ENCODE assay signal across 33 cellular contexts in genomic region chr3:2244137-2244536, GRCh38.
"Had no signal": no experiment of that assay in that cellular context is flagged by ENCODE, and none has a peak within 500 bp of the region (broad histone marks: within the 10 kb centered on the region; RNA-seq: fewer than 3 reads in every experiment).

No MANE protein-coding gene starts in this region.

- DNase-seq: activated B cell treated with CpG ODN at 0.5 μM for 24 hours; activated CD4-positive, alpha-beta memory T cell treated with anti-CD3 and anti-CD28 coated beads for 36 hours; activated CD4-positive, alpha-beta memory T cell treated with anti-CD3 and anti-CD28 coated beads, Interleukin-2, amount 10 ng/mL, durations not matched to agents 7 days and 5 days; activated CD4-positive, alpha-beta T cell treated with anti-CD3 and anti-CD28 coated beads for 1 hour; activated CD4-positive, alpha-beta T cell treated with anti-CD3 and anti-CD28 coated beads for 36 hours; activated CD4-positive, alpha-beta T cell treated with anti-CD3 and anti-CD28 coated beads for 4 hours; activated CD4-positive, alpha-beta T cell treated with anti-CD3 and anti-CD28 coated beads for 48 hours; activated CD4-positive, alpha-beta T cell treated with anti-CD3 and anti-CD28 coated beads, Interleukin-2, amount 10 ng/mL, durations not matched to agents 24 days and 14 days; activated CD4-positive, alpha-beta T cell treated with anti-CD3 and anti-CD28 coated beads, Interleukin-2, amount 10 ng/mL, durations not matched to agents 7 days and 5 days; activated CD4-positive, alpha-beta T cell treated with anti-CD3 and anti-CD28 coated beads, Interleukin-2, amount 50 U/mL, for 1 hour; activated CD4-positive, alpha-beta T cell treated with anti-CD3 and anti-CD28 coated beads, Interleukin-2, amount 50 U/mL, for 4 hours; activated CD4-positive, alpha-beta T cell treated with anti-CD3 and anti-CD28 coated beads, Interleukin-2, amount 50 U/mL, for 48 hours; activated CD4-positive, CD25-positive, alpha-beta regulatory T cell; activated CD4-positive, CD25-positive, alpha-beta regulatory T cell treated with anti-CD3 and anti-CD28 coated beads, Interleukin-2, amount 50 U/mL, for 72 hours; activated CD8-positive, alpha-beta memory T cell treated with anti-CD3 and anti-CD28 coated beads for 24 hours; activated CD8-positive, alpha-beta memory T cell treated with anti-CD3 and anti-CD28 coated beads, Interleukin-2, amount 10 ng/mL, durations not matched to agents 7 days and 5 days; activated CD8-positive, alpha-beta memory T cell treated with anti-CD3 and anti-CD28 coated beads, Interleukin-2, amount 50 U/mL, for 4 hours; activated CD8-positive, alpha-beta memory T cell treated with anti-CD3 and anti-CD28 coated beads, Interleukin-2, amount 50 U/mL, for 48 hours; activated CD8-positive, alpha-beta T cell treated with anti-CD3 and anti-CD28 coated beads for 36 hours; activated CD8-positive, alpha-beta T cell treated with anti-CD3 and anti-CD28 coated beads, Interleukin-2, amount 10 ng/mL, durations not matched to agents 7 days and 5 days; activated T-cell treated with anti-CD3 and anti-CD28 coated beads for 4 hours; activated T-cell treated with anti-CD3 and anti-CD28 coated beads, Interleukin-2, amount 50 U/mL, for 1 hour; activated T-cell treated with anti-CD3 and anti-CD28 coated beads, Interleukin-2, amount 50 U/mL, for 24 hours; activated T-cell treated with anti-CD3 and anti-CD28 coated beads, Interleukin-2, amount 50 U/mL, for 4 hours; T-helper 17 cell; T-helper 2 cell; T-helper 9 cell; T1000; WERI-Rb-1 had no signal

- ATAC-seq: activated CD4-positive, alpha-beta T cell treated with anti-CD3 and anti-CD28 coated beads for 36 hours; activated CD4-positive, CD25-positive, alpha-beta regulatory T cell treated with anti-CD3 and anti-CD28 coated beads, Interleukin-2, amount 50 U/mL, for 24 hours; activated CD8-positive, alpha-beta memory T cell treated with anti-CD3 and anti-CD28 coated beads, Interleukin-2, amount 10 ng/mL, durations not matched to agents 7 days and 5 days; activated CD8-positive, alpha-beta T cell treated with anti-CD3 and anti-CD28 coated beads for 36 hours; activated CD8-positive, alpha-beta T cell treated with anti-CD3 and anti-CD28 coated beads, Interleukin-2, amount 10 ng/mL, durations not matched to agents 7 days and 5 days; activated T-cell treated with anti-CD3 and anti-CD28 coated beads, Interleukin-2, amount 50 U/mL, for 4 hours; T-helper 17 cell; WTC11 had no signal

- FAIRE-seq: TTC549 had no signal

- H3K36me3 ChIP-seq: WERI-Rb-1 had no signal

- H3K27ac ChIP-seq: VCaP, WERI-Rb-1 had no signal
